15 cellular contexts compared by ENCODE assay signal in the genomic region with DNA sequence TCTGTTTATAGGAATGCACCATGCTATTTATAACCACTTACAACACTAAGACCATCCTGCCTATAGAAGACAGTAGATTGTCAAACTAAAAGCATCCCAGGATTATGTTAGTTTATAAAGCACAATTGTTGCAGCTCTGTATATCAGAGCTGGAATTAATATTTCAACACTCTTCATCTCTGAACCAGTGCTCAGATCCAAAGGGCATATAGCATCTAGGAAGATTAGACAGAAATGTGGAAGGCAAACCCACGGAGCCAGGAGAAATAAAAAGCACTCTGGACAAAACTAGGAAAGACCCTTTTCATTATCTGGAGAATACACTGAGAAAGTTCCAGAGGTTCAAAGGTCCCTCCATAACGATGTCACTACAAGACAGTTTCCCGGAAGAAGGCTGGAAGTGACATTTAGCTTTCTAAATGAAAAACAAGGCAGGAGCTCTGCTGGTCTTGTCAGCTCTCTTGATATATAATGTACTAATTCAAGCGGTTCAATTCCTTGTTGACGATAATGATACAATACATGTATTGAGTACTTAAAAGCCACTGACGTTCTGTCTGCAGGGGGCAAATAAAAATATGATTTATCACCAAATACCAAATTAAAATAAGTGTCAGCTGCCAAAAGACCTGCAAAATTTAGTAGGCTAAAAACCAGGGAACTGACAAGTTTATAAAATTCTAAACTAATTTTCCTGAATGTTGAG.
A peak's percentile ranks its signal among the peaks of the same experiment; 100 is the strongest.
DNase-seq lines count a peak whose midpoint lies in the region; ATAC-seq and TF ChIP-seq lines count a peak whose summit lies in the region.
"Had no signal": no experiment of that assay in that cellular context is flagged by ENCODE, and none has a peak within 500 bp of the region (broad histone marks: within the 10 kb centered on the region; RNA-seq: fewer than 3 reads in every experiment).

No MANE protein-coding gene starts in this region.

- H3K9me3 Mint-ChIP-seq in osteocyte (ENCODE audit: unreplicated experiment) (no peaks in the 10 kb centered on the region), glutamatergic neuron (ENCODE audit: unreplicated experiment) (no peaks in the 10 kb centered on the region)
- H3K9me3 Mint-ChIP-seq in activated CD8-positive, alpha-beta memory T cell treated with anti-CD3 and anti-CD28 coated beads, Interleukin-2, amount 10 ng/mL, durations not matched to agents 7 days and 5 days (ENCODE audit: low read depth), result no peaks in the 10 kb centered on the region

- H3K4me3 Mint-ChIP-seq in osteocyte (ENCODE audit: unreplicated experiment) (no peak overlapping the region), glutamatergic neuron (ENCODE audit: unreplicated experiment) (no peak overlapping the region)
- H3K4me3 Mint-ChIP-seq in activated CD8-positive, alpha-beta memory T cell treated with anti-CD3 and anti-CD28 coated beads, Interleukin-2, amount 10 ng/mL, durations not matched to agents 7 days and 5 days, result no peak overlapping the region
- H3K4me3 Mint-ChIP-seq: CD4-positive, alpha-beta memory T cell had no signal

- CTCF ChIA-PET in HEK293T (lab: Yijun Ruan, JAX) (no interaction called here), Panc1 (lab: Charles Lee) (no interaction called here)
- CTCF ChIA-PET in activated CD8-positive, alpha-beta memory T cell treated with anti-CD3 and anti-CD28 coated beads, Interleukin-2, amount 10 ng/mL, durations not matched to agents 7 days and 5 days (lab: Charles Lee), result no interaction called here

- ATAC-seq in Panc1 (no peak), left lobe of liver (peak; percentile 42), GM21576 (IDR thresholded peaks at IDR 0.05; ENCODE audit: unreplicated experiment) (no peak)
- no peak for ATAC-seq in activated CD8-positive, alpha-beta memory T cell treated with anti-CD3 and anti-CD28 coated beads, Interleukin-2, amount 10 ng/mL, durations not matched to agents 7 days and 5 days

- POLR2A ChIA-PET in HEK293T (lab: Yijun Ruan, JAX) (no interaction called here), Panc1 (lab: Charles Lee) (interaction anchor here (0.7 kb wide), 1 partner anchor 98 kb away, joined by 3 read pairs; no protein-coding TSS in a partner anchor)

- H3K4me1 Mint-ChIP-seq in osteocyte (ENCODE audit: unreplicated experiment) (peaks cover 56% of the 10 kb centered on the region), glutamatergic neuron (ENCODE audit: low read depth, unreplicated experiment) (peaks cover 2% of the 10 kb centered on the region)
- no peaks in the 10 kb centered on the region for H3K4me1 Mint-ChIP-seq in activated CD8-positive, alpha-beta memory T cell treated with anti-CD3 and anti-CD28 coated beads, Interleukin-2, amount 10 ng/mL, durations not matched to agents 7 days and 5 days
- H3K4me1 Mint-ChIP-seq: CD4-positive, alpha-beta memory T cell had no signal

- H3K27ac ChIP-seq in Panc1 (ENCODE audit: low read length), result peak overlapping the region; percentile 8; the same call in 1 of the 2 replicates
- H3K27ac ChIP-seq: C4-2B had no signal

- H3K4me3 ChIP-seq in Panc1 (ENCODE audit: low read depth in 2 of 2, low read length in 2 of 2), result no peak overlapping the region

- no peak for DNase-seq in HEK293T (ENCODE audit: extremely low spot score)
- no peak for DNase-seq in Panc1 (ENCODE audit: low read depth, low spot score)
- no peak for DNase-seq in left lobe of liver (ENCODE audit: low spot score)
- no peak for DNase-seq in osteocyte (ENCODE audit: extremely low spot score, unreplicated experiment)
- no peak for DNase-seq in stimulated activated CD4-positive, alpha-beta T cell treated with anti-CD3 and anti-CD28 coated beads, Interleukin-2, amount 100 ng/mL, for 24 hours
- no peak for DNase-seq in glutamatergic neuron
- DNase-seq in activated CD8-positive, alpha-beta memory T cell treated with anti-CD3 and anti-CD28 coated beads, Interleukin-2, amount 10 ng/mL, durations not matched to agents 7 days and 5 days, result no peak
- DNase-seq: BE2C; CD4-positive, alpha-beta memory T cell; DMS153; DMS79 treated with DMSO at 0.1 percent for 48 hours; EL; HCEC 1CT had no signal

- H3K27me3 Mint-ChIP-seq in osteocyte (ENCODE audit: unreplicated experiment) (no peaks in the 10 kb centered on the region), glutamatergic neuron (ENCODE audit: unreplicated experiment) (no peaks in the 10 kb centered on the region)
- peaks cover 23% of the 10 kb centered on the region for H3K27me3 Mint-ChIP-seq in activated CD8-positive, alpha-beta memory T cell treated with anti-CD3 and anti-CD28 coated beads, Interleukin-2, amount 10 ng/mL, durations not matched to agents 7 days and 5 days

- TF ChIP-seq CTCF in Panc1 (IDR thresholded peaks at IDR 0.05) (no peak), osteocyte (IDR thresholded peaks at IDR 0.05) (no peak), glutamatergic neuron (IDR thresholded peaks at IDR 0.05; ENCODE audit: partially characterized antibody, unreplicated experiment) (no peak)

- H3K27me3 ChIP-seq in Panc1 (ENCODE audit: control insufficient read depth, insufficient read depth, low read length), result no peaks in the 10 kb centered on the region
- H3K27me3 ChIP-seq: BE2C had no signal

- no peaks in the 10 kb centered on the region for H3K36me3 ChIP-seq in Panc1 (ENCODE audit: control insufficient read depth, insufficient read depth, low read length)
- H3K36me3 ChIP-seq: BE2C had no signal

- intact Hi-C loops in Panc1 (cut with micrococcal nuclease; ENCODE audit: unreplicated experiment), result no loop called here

- H3K9me3 ChIP-seq in Panc1 (ENCODE audit: control insufficient read depth, insufficient read depth, low read depth, low read length), result no peaks in the 10 kb centered on the region
- H3K9me3 ChIP-seq: BE2C had no signal

- in situ Hi-C loops in Panc1 (cut with HindIII; ENCODE audit: low pct_unique_long_range_greater_than_20kb, low sequenced_read_pairs), result no loop called here

- BruUV-seq in Panc1 (replicated peaks; lab: Mats Ljungman, UMichigan), result no TSS peak

- peaks cover 59% of the 10 kb centered on the region for H3K4me1 ChIP-seq in Panc1 (ENCODE audit: control insufficient read depth, insufficient read depth, low read length)
- H3K4me1 ChIP-seq: BE2C had no signal

- H3K27ac Mint-ChIP-seq in osteocyte (ENCODE audit: unreplicated experiment), result peak overlapping the region; percentile 19
- no peak overlapping the region for H3K27ac Mint-ChIP-seq in glutamatergic neuron (ENCODE audit: unreplicated experiment)
- H3K27ac Mint-ChIP-seq in activated CD8-positive, alpha-beta memory T cell treated with anti-CD3 and anti-CD28 coated beads, Interleukin-2, amount 10 ng/mL, durations not matched to agents 7 days and 5 days, result no peak overlapping the region
- H3K27ac Mint-ChIP-seq: CD4-positive, alpha-beta memory T cell had no signal

- peaks cover 2% of the 10 kb centered on the region for H3K36me3 Mint-ChIP-seq in osteocyte (ENCODE audit: unreplicated experiment)
- H3K36me3 Mint-ChIP-seq in glutamatergic neuron (ENCODE audit: unreplicated experiment), result no peaks in the 10 kb centered on the region
- no peaks in the 10 kb centered on the region for H3K36me3 Mint-ChIP-seq in activated CD8-positive, alpha-beta memory T cell treated with anti-CD3 and anti-CD28 coated beads, Interleukin-2, amount 10 ng/mL, durations not matched to agents 7 days and 5 days
- H3K36me3 Mint-ChIP-seq: CD4-positive, alpha-beta memory T cell had no signal

TF ChIP-seq in HEK293T, 16 proteins besides CTCF, POLR2A, EP300 and RAD21:
- TF ChIP-seq, protein P1, sequence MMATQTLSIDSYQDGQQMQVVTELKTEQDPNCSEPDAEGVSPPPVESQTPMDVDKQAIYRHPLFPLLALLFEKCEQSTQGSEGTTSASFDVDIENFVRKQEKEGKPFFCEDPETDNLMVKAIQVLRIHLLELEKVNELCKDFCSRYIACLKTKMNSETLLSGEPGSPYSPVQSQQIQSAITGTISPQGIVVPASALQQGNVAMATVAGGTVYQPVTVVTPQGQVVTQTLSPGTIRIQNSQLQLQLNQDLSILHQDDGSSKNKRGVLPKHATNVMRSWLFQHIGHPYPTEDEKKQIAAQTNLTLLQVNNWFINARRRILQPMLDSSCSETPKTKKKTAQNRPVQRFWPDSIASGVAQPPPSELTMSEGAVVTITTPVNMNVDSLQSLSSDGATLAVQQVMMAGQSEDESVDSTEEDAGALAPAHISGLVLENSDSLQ (IDR thresholded peaks at IDR 0.05), result peak; percentile 71
- no peak for TF ChIP-seq SP1 (IDR thresholded peaks at IDR 0.05)
TF ChIP-seq in HEK293T: peak in this region for 1.
